ENCODE assay signal across 8 cellular contexts in the genomic region with DNA sequence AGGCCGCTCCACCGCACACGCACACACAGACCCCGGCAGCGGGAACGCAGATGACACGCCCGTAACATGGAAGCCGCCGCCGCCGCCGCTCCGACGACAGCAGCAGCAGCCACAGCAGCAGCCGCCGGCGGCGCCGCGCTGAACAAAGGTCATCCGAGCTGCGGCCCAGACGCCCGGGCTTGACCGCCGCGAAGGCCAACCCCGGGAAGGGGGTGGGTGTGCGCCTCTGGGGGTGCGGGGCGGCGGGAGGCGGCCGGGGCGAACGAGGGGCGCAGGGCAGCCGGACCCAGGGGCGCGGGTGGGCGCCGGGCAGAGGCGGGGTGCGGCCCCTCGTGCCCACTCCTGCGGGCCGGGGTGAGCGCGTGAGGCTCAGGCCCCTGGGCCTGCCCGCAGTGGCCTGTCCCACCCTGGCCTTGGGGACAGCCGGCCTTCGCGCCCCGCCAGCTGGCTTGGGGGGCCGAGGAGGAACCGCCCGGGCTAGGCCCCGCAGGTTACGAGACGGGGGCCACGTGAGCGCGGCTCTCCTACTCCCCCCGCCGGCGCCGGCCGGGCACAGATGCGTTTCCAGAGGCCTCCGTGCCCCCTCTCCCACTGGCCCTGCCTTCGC. TPM values are rescaled to one million over a fixed set of nuclear protein-coding genes. Genes with fewer than 3 reads are reported as not detected.
A peak's percentile ranks its signal among the peaks of the same experiment; 100 is the strongest.
DNase-seq lines count a peak whose midpoint lies in the region; ATAC-seq and TF ChIP-seq lines count a peak whose summit lies in the region.

No MANE protein-coding gene starts in this region.

- H3K4me3 ChIP-seq in stomach: peak overlapping the region; percentile 45 to 60 (median 53)

- peaks cover 86% of the 10 kb centered on the region for H3K4me1 Mint-ChIP-seq in WTC11

- no peaks in the 10 kb centered on the region for H3K27me3 Mint-ChIP-seq in WTC11 (ENCODE audit: low read depth)

- no peak for TF ChIP-seq CTCF in WTC11 (IDR thresholded peaks at IDR 0.05)
- no peak for TF ChIP-seq CTCF in stomach (IDR thresholded peaks at IDR 0.05)

- no peaks in the 10 kb centered on the region for H3K9me3 ChIP-seq in stomach

- H3K36me3 ChIP-seq in stomach: peaks cover 6 to 13% (median 10%) of the 10 kb centered on the region in 4 donors

- ATAC-seq in HG02884 (IDR thresholded peaks at IDR 0.05; ENCODE audit: unreplicated experiment): peak; percentile 36
- ATAC-seq in WTC11: peak; percentile 4

- intact Hi-C loops in stomach (cut with DNase I; ENCODE audit: low total_unique reads): no loop called here

- no peak overlapping the region for H3K27ac Mint-ChIP-seq in WTC11

- H3K9me3 Mint-ChIP-seq in WTC11: peaks cover 4% of the 10 kb centered on the region

- H3K27me3 ChIP-seq in stomach: peaks cover 0 to 10% (median 0%) of the 10 kb centered on the region in 3 donors

- peak; percentile 73 for DNase-seq in GM03348 (ENCODE audit: low spot score)
- DNase-seq in WTC11 (ENCODE audit: low spot score): peak; percentile 46
- peak; percentile 82 for DNase-seq in ecto neural progenitor cell (ENCODE audit: low spot score)
- DNase-seq in medulla oblongata (ENCODE audit: extremely low spot score): peak; percentile 54
- peak; percentile 55 for DNase-seq in stomach
- DNase-seq in NCI-H226: no peak
- no peak for DNase-seq in NCI-H446 treated with DMSO at 0.1 percent for 48 hours (lab: John Stamatoyannopoulos, UW)

- no peak for TF ChIP-seq POLR2A in stomach (IDR thresholded peaks at IDR 0.05)

- CTCF ChIA-PET in WTC11 (lab: Charles Lee): interaction anchor here (1.4 kb wide), 1 partner anchor 16 kb away, joined by 3 read pairs; no protein-coding TSS in a partner anchor

- H3K4me3 Mint-ChIP-seq in WTC11: peak overlapping the region; percentile 62

- WGBS in stomach, 5 donors: 6 to 11% (median 10%) methylated on average over 26 to 71 of the region's 72 CpGs

- peaks cover 25 to 89% (median 63%) of the 10 kb centered on the region in 4 donors for H3K4me1 ChIP-seq in stomach

- no peak for TF ChIP-seq EP300 in stomach (IDR thresholded peaks at IDR 0.05)

- POLR2A ChIA-PET in WTC11 (lab: Charles Lee): interaction anchor here (1.0 to 2.1 kb wide), 5 partner anchors 14 to 78 kb away, joined by 4 to 45 read pairs (median 7); no protein-coding TSS in a partner anchor

- H3K36me3 Mint-ChIP-seq in WTC11: peaks cover 33% of the 10 kb centered on the region

- peak overlapping the region; percentile 81 to 96 (median 93) for H3K27ac ChIP-seq in stomach

TF ChIP-seq in WTC11, 78 proteins besides CTCF, POLR2A, EP300 and RAD21 (continues in another document):
- TF ChIP-seq ZNF317 (CRISPR knock-in tag; IDR thresholded peaks at IDR 0.05; ENCODE audit: borderline replicate concordance, low read depth): no peak
- TF ChIP-seq CREM (CRISPR knock-in tag; IDR thresholded peaks at IDR 0.05): no peak
- TF ChIP-seq TEAD1 (CRISPR knock-in tag; IDR thresholded peaks at IDR 0.05): no peak
- no peak for TF ChIP-seq ZNF671 (CRISPR knock-in tag; IDR thresholded peaks at IDR 0.05)
- no peak for TF ChIP-seq ZNF396 (CRISPR knock-in tag; IDR thresholded peaks at IDR 0.05; ENCODE audit: borderline replicate concordance)
- 0 out of 2 replicates have a peak, but pooled peaks have one; percentile 1 for TF ChIP-seq ZNF121 (CRISPR knock-in tag; IDR thresholded peaks at IDR 0.05)
- no peak for TF ChIP-seq FOXK1 (CRISPR knock-in tag; IDR thresholded peaks at IDR 0.05)
- TF ChIP-seq, protein P1, sequence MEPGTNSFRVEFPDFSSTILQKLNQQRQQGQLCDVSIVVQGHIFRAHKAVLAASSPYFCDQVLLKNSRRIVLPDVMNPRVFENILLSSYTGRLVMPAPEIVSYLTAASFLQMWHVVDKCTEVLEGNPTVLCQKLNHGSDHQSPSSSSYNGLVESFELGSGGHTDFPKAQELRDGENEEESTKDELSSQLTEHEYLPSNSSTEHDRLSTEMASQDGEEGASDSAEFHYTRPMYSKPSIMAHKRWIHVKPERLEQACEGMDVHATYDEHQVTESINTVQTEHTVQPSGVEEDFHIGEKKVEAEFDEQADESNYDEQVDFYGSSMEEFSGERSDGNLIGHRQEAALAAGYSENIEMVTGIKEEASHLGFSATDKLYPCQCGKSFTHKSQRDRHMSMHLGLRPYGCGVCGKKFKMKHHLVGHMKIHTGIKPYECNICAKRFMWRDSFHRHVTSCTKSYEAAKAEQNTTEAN (CRISPR knock-in tag; IDR thresholded peaks at IDR 0.05): no peak
- no peak for TF ChIP-seq RELA (CRISPR knock-in tag; IDR thresholded peaks at IDR 0.05; ENCODE audit: borderline replicate concordance)
- TF ChIP-seq GTF2I (CRISPR knock-in tag; conservative IDR thresholded peaks at IDR 0.05): no peak
- TF ChIP-seq ZNF416 (CRISPR knock-in tag; IDR thresholded peaks at IDR 0.05): 0 out of 2 replicates have a peak, but pooled peaks have one; percentile 48
- TF ChIP-seq ARID4B (CRISPR knock-in tag; IDR thresholded peaks at IDR 0.05; ENCODE audit: borderline replicate concordance): no peak
- no peak for TF ChIP-seq TCF7 (CRISPR knock-in tag; IDR thresholded peaks at IDR 0.05; ENCODE audit: low read depth)
- peak; percentile 57 for TF ChIP-seq USF1 (CRISPR knock-in tag; IDR thresholded peaks at IDR 0.05)
- TF ChIP-seq, protein P2, sequence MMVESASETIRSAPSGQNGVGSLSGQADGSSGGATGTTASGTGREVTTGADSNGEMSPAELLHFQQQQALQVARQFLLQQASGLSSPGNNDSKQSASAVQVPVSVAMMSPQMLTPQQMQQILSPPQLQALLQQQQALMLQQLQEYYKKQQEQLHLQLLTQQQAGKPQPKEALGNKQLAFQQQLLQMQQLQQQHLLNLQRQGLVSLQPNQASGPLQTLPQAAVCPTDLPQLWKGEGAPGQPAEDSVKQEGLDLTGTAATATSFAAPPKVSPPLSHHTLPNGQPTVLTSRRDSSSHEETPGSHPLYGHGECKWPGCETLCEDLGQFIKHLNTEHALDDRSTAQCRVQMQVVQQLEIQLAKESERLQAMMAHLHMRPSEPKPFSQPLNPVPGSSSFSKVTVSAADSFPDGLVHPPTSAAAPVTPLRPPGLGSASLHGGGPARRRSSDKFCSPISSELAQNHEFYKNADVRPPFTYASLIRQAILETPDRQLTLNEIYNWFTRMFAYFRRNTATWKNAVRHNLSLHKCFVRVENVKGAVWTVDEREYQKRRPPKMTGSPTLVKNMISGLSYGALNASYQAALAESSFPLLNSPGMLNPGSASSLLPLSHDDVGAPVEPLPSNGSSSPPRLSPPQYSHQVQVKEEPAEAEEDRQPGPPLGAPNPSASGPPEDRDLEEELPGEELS (CRISPR knock-in tag; IDR thresholded peaks at IDR 0.05): 0 out of 2 replicates have a peak, but pooled peaks have one; percentile 12

RNA-seq across cellular contexts. Expression of gene ZNF532, which starts 1.0 kb away (rescaled TPM):
- total RNA-seq in WTC11 (2021) (171 to 185 TPM (median 181 TPM) in 3 replicates), stomach (10 to 100 TPM in 4 of 5 donors, 1 to 10 TPM in 1; 2.9 to 53.7 (median 46.8) TPM)
- polyA plus RNA-seq in stomach: 1 to 10 TPM; 9.5 to 9.6 (median 9.6) TPM

Comparison
In these comparisons a context has a peak if more than half of its experiments do, and no peak if none do; other contexts are left out.
1. DNase-seq: peak in GM03348 (single experiment), WTC11 (single experiment), ecto neural progenitor cell (single experiment), medulla oblongata (single experiment) and stomach (single experiment); none in NCI-H226 (single experiment) and NCI-H446 treated with DMSO at 0.1 percent for 48 hours (single experiment).